ENCODE assay signal across 12 cellular contexts in the genomic region with DNA sequence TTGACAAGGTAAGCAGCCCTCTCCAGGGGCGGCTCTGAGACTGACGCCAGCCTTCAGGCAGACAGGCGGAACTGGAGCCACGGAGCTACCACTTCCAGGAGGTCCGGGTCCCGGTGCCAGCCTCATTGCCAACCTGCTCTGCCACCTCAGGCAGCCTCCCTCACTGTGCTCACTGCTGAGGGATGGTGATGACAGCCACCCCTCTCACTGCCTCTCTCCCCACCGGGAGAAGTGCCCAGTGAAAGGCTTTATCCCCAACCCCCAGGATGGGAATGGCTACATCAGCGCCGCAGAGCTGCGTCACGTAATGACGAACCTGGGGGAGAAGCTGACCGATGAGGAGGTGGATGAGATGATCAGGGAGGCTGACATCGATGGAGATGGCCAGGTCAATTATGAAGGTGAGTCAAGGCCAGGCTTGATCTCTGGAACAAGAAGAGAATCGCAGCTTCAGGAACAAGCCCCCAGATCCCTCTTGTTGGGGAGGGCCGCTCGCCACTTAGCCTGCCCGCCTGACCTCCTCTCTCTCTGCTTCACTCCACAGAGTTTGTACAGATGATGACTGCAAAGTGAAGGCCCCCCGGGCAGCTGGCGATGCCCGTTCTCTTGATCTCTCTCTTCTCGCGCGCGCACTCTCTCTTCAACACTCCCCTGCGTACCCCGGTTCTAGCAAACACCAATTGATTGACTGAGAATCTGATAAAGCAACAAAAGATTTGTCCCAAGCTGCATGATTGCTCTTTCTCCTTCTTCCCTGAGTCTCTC. TPM values are rescaled to one million over a fixed set of nuclear protein-coding genes. Genes with fewer than 3 reads are reported as not detected.
A peak's percentile ranks its signal among the peaks of the same experiment; 100 is the strongest.
DNase-seq lines count a peak whose midpoint lies in the region; ATAC-seq, FAIRE-seq and TF ChIP-seq lines count a peak whose summit lies in the region.
"Had no signal": no experiment of that assay in that cellular context is flagged by ENCODE, and none has a peak within 500 bp of the region (broad histone marks: within the 10 kb centered on the region; RNA-seq: fewer than 3 reads in every experiment).

No MANE protein-coding gene starts in this region.

- intact Hi-C loops in naive thymus-derived CD4-positive, alpha-beta T cell (cut with micrococcal nuclease), result loop anchor here in 1 of 2 donors (10.0 kb wide), 1 partner anchor 246 kb away; a partner anchor contains a TSS

- peaks cover 24 to 52% of the 10 kb centered on the region in 2 donors for H3K4me1 ChIP-seq in naive thymus-derived CD4-positive, alpha-beta T cell (ENCODE audit: control insufficient read depth in 2 of 2, insufficient read depth in 2 of 2, low read length in 2 of 2)

- no peaks in the 10 kb centered on the region for H3K9me3 ChIP-seq in naive thymus-derived CD4-positive, alpha-beta T cell (ENCODE audit: control insufficient read depth in 2 of 3, low read length in 3 of 3)
- H3K9me3 ChIP-seq: thyroid gland had no signal

- H3K36me3 Mint-ChIP-seq in activated CD4-positive, alpha-beta T cell treated with anti-CD3 and anti-CD28 coated beads, Interleukin-2, amount 10 ng/mL, durations not matched to agents 7 days and 5 days (ENCODE audit: low read depth), result peaks cover 54% of the 10 kb centered on the region
- H3K36me3 Mint-ChIP-seq in naive thymus-derived CD4-positive, alpha-beta T cell, result peaks cover 11 to 43% (median 24%) of the 10 kb centered on the region in 5 donors

- peaks cover 0 to 55% (median 20%) of the 10 kb centered on the region in 3 experiments for H3K36me3 ChIP-seq in naive thymus-derived CD4-positive, alpha-beta T cell (ENCODE audit: control insufficient read depth in 2 of 3, insufficient read depth in 3 of 3, low read length in 3 of 3)

- CTCF ChIA-PET in activated CD4-positive, alpha-beta T cell treated with anti-CD3 and anti-CD28 coated beads, Interleukin-2, amount 10 ng/mL, durations not matched to agents 7 days and 5 days (lab: Charles Lee), result interaction anchor here (0.9 to 1.0 kb wide), 2 partner anchors 8 to 65 kb away, joined by 3 to 4 read pairs; no protein-coding TSS in a partner anchor
- CTCF ChIA-PET in naive thymus-derived CD4-positive, alpha-beta T cell (lab: Charles Lee), result no interaction called here

- no peak overlapping the region for H3K4me3 Mint-ChIP-seq in activated CD4-positive, alpha-beta T cell treated with anti-CD3 and anti-CD28 coated beads, Interleukin-2, amount 10 ng/mL, durations not matched to agents 7 days and 5 days
- peak overlapping the region in 2 of 10 donors; percentile 5 to 83 for H3K4me3 Mint-ChIP-seq in naive thymus-derived CD4-positive, alpha-beta T cell

- TF ChIP-seq POLR2A in GM12891 (IDR thresholded peaks at IDR 0.05; ENCODE audit: low read depth, low read length), result no peak

- H3K27ac Mint-ChIP-seq in activated CD4-positive, alpha-beta T cell treated with anti-CD3 and anti-CD28 coated beads, Interleukin-2, amount 10 ng/mL, durations not matched to agents 7 days and 5 days, result peak overlapping the region; percentile 47
- H3K27ac Mint-ChIP-seq in naive thymus-derived CD4-positive, alpha-beta T cell, result peak overlapping the region in 5 of 9 donors; percentile 4 to 89 (median 28)

- no peaks in the 10 kb centered on the region for H3K27me3 Mint-ChIP-seq in activated CD4-positive, alpha-beta T cell treated with anti-CD3 and anti-CD28 coated beads, Interleukin-2, amount 10 ng/mL, durations not matched to agents 7 days and 5 days
- no peaks in the 10 kb centered on the region for H3K27me3 Mint-ChIP-seq in naive thymus-derived CD4-positive, alpha-beta T cell

- peak overlapping the region; percentile 71 for H3K27ac ChIP-seq in angular gyrus (ENCODE audit: low read depth, low read length)
- H3K27ac ChIP-seq in naive thymus-derived CD4-positive, alpha-beta T cell (ENCODE audit: low read depth, low read length), result no peak overlapping the region
- H3K27ac ChIP-seq: thyroid gland had no signal

- FAIRE-seq in GM12891 (lab: Jason Lieb, UNC), result no peak
- FAIRE-seq: A204.1 had no signal

- peaks cover 70% of the 10 kb centered on the region for H3K4me1 Mint-ChIP-seq in activated CD4-positive, alpha-beta T cell treated with anti-CD3 and anti-CD28 coated beads, Interleukin-2, amount 10 ng/mL, durations not matched to agents 7 days and 5 days
- H3K4me1 Mint-ChIP-seq in naive thymus-derived CD4-positive, alpha-beta T cell, result peaks cover 52 to 86% (median 69%) of the 10 kb centered on the region in 7 donors

- no peak overlapping the region for H3K4me3 ChIP-seq in naive thymus-derived CD4-positive, alpha-beta T cell (ENCODE audit: low read length)
- H3K4me3 ChIP-seq: thyroid gland had no signal

- no peak for DNase-seq in activated CD4-positive, alpha-beta T cell treated with anti-CD3 and anti-CD28 coated beads, Interleukin-2, amount 10 ng/mL, durations not matched to agents 7 days and 5 days
- DNase-seq in activated CD4-positive, alpha-beta T cell treated with anti-CD3 and anti-CD28 coated beads, Interleukin-2, amount 50 U/mL, for 4 hours, result no peak
- no peak for DNase-seq in naive thymus-derived CD4-positive, alpha-beta T cell
- no peak for DNase-seq in GM12891 (ENCODE audit: insufficient read length, low spot score)
- DNase-seq: cortex of kidney, DMS 273 treated with DMSO at 0.1 percent for 48 hours, KG1, NCI-H146, thyroid gland had no signal

- POLR2A ChIA-PET in activated CD4-positive, alpha-beta T cell treated with anti-CD3 and anti-CD28 coated beads, Interleukin-2, amount 10 ng/mL, durations not matched to agents 7 days and 5 days (lab: Charles Lee), result interaction anchor here (0.5 kb wide), 1 partner anchor 15 kb away, joined by 3 read pairs; no protein-coding TSS in a partner anchor
- POLR2A ChIA-PET in naive thymus-derived CD4-positive, alpha-beta T cell (lab: Charles Lee), result interaction anchor here (1.0 kb wide), 1 partner anchor 14 kb away, joined by 3 read pairs; no protein-coding TSS in a partner anchor

- ATAC-seq in naive thymus-derived CD4-positive, alpha-beta T cell, result no peak
- no peak for ATAC-seq in GM18511 (IDR thresholded peaks at IDR 0.05; ENCODE audit: unreplicated experiment)

- H3K9me3 Mint-ChIP-seq in activated CD4-positive, alpha-beta T cell treated with anti-CD3 and anti-CD28 coated beads, Interleukin-2, amount 10 ng/mL, durations not matched to agents 7 days and 5 days, result no peaks in the 10 kb centered on the region
- no peaks in the 10 kb centered on the region for H3K9me3 Mint-ChIP-seq in naive thymus-derived CD4-positive, alpha-beta T cell

- H3K27me3 ChIP-seq in naive thymus-derived CD4-positive, alpha-beta T cell (ENCODE audit: control insufficient read depth in 2 of 2, insufficient read depth in 2 of 2, low read length in 2 of 2), result no peaks in the 10 kb centered on the region
- H3K27me3 ChIP-seq: thyroid gland had no signal

TF ChIP-seq in GM12891, 5 proteins besides CTCF, POLR2A, EP300 and RAD21:
- TF ChIP-seq SPI1 (IDR thresholded peaks at IDR 0.05; ENCODE audit: low read depth, low read length) (no peak), POU2F2 (IDR thresholded peaks at IDR 0.05; ENCODE audit: low read depth, low read length) (no peak), TAF1 (IDR thresholded peaks at IDR 0.05; ENCODE audit: low read depth, low read length) (no peak), PAX5 (IDR thresholded peaks at IDR 0.05; ENCODE audit: insufficient read depth, low read length, severe bottlenecking) (no peak), POLR2AphosphoS5 (IDR thresholded peaks at IDR 0.05; ENCODE audit: low read depth, low read length) (no peak; the same call in 1 of the 2 replicates)
TF ChIP-seq in GM12891: peak in this region for 0.

RNA-seq across cellular contexts. Expression of a gene that starts 7.6 kb away (rescaled TPM):
- total RNA-seq in activated CD4-positive, alpha-beta T cell treated with anti-CD3 and anti-CD28 coated beads, Interleukin-2, amount 10 ng/mL, durations not matched to agents 7 days and 5 days, result 100 to 1,000 TPM; 700 to 784 TPM
- 100 to 1,000 TPM; 203 to 517 (median 266) TPM for total RNA-seq in naive thymus-derived CD4-positive, alpha-beta T cell
- polyA plus RNA-seq in naive thymus-derived CD4-positive, alpha-beta T cell, result 100 to 1,000 TPM; 242 to 254 TPM
- polyA plus RNA-seq in GM12891 (2012; ENCODE audit: low read depth, missing spikeins), result 361 TPM

RNA-seq across cellular contexts. Expression of a gene that starts 16.1 kb away (rescaled TPM):
- total RNA-seq in activated CD4-positive, alpha-beta T cell treated with anti-CD3 and anti-CD28 coated beads, Interleukin-2, amount 10 ng/mL, durations not matched to agents 7 days and 5 days, result 10 to 100 TPM; 14.0 to 14.7 TPM
- 10 to 100 TPM in 1 of 5 experiments, 1 to 10 TPM in 4; 4.2 to 99.1 (median 4.9) TPM for total RNA-seq in naive thymus-derived CD4-positive, alpha-beta T cell
- 10 to 100 TPM in 1 of 2 donors, 1 to 10 TPM in 1; 5.1 to 13.2 TPM for polyA plus RNA-seq in naive thymus-derived CD4-positive, alpha-beta T cell
- 12.3 TPM for polyA plus RNA-seq in GM12891 (2012; ENCODE audit: low read depth, missing spikeins)

RNA-seq across cellular contexts. Expression of a gene that starts 27.2 kb away (rescaled TPM):
- not detected for total RNA-seq in activated CD4-positive, alpha-beta T cell treated with anti-CD3 and anti-CD28 coated beads, Interleukin-2, amount 10 ng/mL, durations not matched to agents 7 days and 5 days
- total RNA-seq in naive thymus-derived CD4-positive, alpha-beta T cell, result 10 to 100 TPM in 1 of 5 experiments, 1 to 10 TPM in 1, not detected in 3; 3.2 to 12.3 TPM
- polyA plus RNA-seq in naive thymus-derived CD4-positive, alpha-beta T cell, result 1 to 10 TPM in 1 of 2 donors, not detected in 1; 9.7 TPM
- polyA plus RNA-seq in GM12891 (2012; ENCODE audit: low read depth, missing spikeins), result 3.2 TPM
- total RNA-seq: thyroid gland had no signal

RNA-seq across cellular contexts. Expression of a gene that starts 52.2 kb away (rescaled TPM):
- under 1 TPM; 0.31 to 0.42 TPM for total RNA-seq in activated CD4-positive, alpha-beta T cell treated with anti-CD3 and anti-CD28 coated beads, Interleukin-2, amount 10 ng/mL, durations not matched to agents 7 days and 5 days
- total RNA-seq in naive thymus-derived CD4-positive, alpha-beta T cell, result 1 to 10 TPM in 1 of 5 experiments, under 1 TPM in 3, not detected in 1; 0.11 to 1.3 (median 0.34) TPM
- under 1 TPM in 1 of 2 donors, not detected in 1; 0.07 TPM for polyA plus RNA-seq in naive thymus-derived CD4-positive, alpha-beta T cell
- 1.7 TPM for polyA plus RNA-seq in GM12891 (2012; ENCODE audit: low read depth, missing spikeins)
